Comparison of ENCODE assay signal across 1 cellular context in genomic region chr11:62839050-62840015, GRCh38.
A peak's percentile ranks its signal among the peaks of the same experiment; 100 is the strongest.
TF ChIP-seq lines count a peak whose summit lies in the region.

WDR74 (minus strand) TSS chr11:62839590; CDS start chr11:62839570, 20 bp downstream.

TF ChIP-seq in WTC11, 78 proteins besides CTCF, POLR2A, EP300 and RAD21 (continued from another document):
- TF ChIP-seq MLX (CRISPR knock-in tag; IDR thresholded peaks at IDR 0.05) (no peak), MAX (CRISPR knock-in tag; IDR thresholded peaks at IDR 0.05) (peak; percentile 95), ATF6 (CRISPR knock-in tag; IDR thresholded peaks at IDR 0.05) (no peak), SMAD4 (CRISPR knock-in tag; IDR thresholded peaks at IDR 0.05) (peak; percentile 76; the same call in 1 of the 2 replicates), ZNF232 (CRISPR knock-in tag; IDR thresholded peaks at IDR 0.05) (peak; percentile 82; the same call in 1 of the 2 replicates), TEAD1 (CRISPR knock-in tag; IDR thresholded peaks at IDR 0.05) (peak; percentile 93), KAT7 (CRISPR knock-in tag; IDR thresholded peaks at IDR 0.05; ENCODE audit: borderline replicate concordance) (0 out of 2 replicates have a peak, but pooled peaks have one; percentile 69), SP1 (CRISPR knock-in tag; conservative IDR thresholded peaks at IDR 0.05) (peak; percentile 87), FOXP4 (CRISPR knock-in tag; IDR thresholded peaks at IDR 0.05) (peak; percentile 57; the same call in 1 of the 2 replicates), ATF3 (CRISPR knock-in tag; conservative IDR thresholded peaks at IDR 0.05) (no peak), E2F5 (CRISPR knock-in tag; IDR thresholded peaks at IDR 0.05) (0 out of 2 replicates have a peak, but pooled peaks have one; percentile 29), HMGXB4 (CRISPR knock-in tag; IDR thresholded peaks at IDR 0.05) (peak; percentile 87), PRDM15 (CRISPR knock-in tag; IDR thresholded peaks at IDR 0.05) (no peak), ARID4B (CRISPR knock-in tag; IDR thresholded peaks at IDR 0.05; ENCODE audit: borderline replicate concordance) (peak; percentile 95; the same call in 1 of the 2 replicates), TEAD4 (CRISPR knock-in tag; IDR thresholded peaks at IDR 0.05) (0 out of 2 replicates have a peak, but pooled peaks have one; percentile 59), ZNF423 (CRISPR knock-in tag; IDR thresholded peaks at IDR 0.05) (no peak), ESRRA (CRISPR knock-in tag; IDR thresholded peaks at IDR 0.05; ENCODE audit: borderline replicate concordance) (no peak), ZNF219 (CRISPR knock-in tag; IDR thresholded peaks at IDR 0.05; ENCODE audit: borderline replicate concordance) (no peak), ETV6 (CRISPR knock-in tag; IDR thresholded peaks at IDR 0.05) (peak; percentile 93), USF1 (CRISPR knock-in tag; IDR thresholded peaks at IDR 0.05) (peak; percentile 47; the same call in 1 of the 2 replicates), SMAD3 (CRISPR knock-in tag; IDR thresholded peaks at IDR 0.05; ENCODE audit: borderline replicate concordance) (no peak), NFE2L1 (CRISPR knock-in tag; IDR thresholded peaks at IDR 0.05) (peak; percentile 89; the same call in 1 of the 2 replicates), ZNF263 (CRISPR knock-in tag; IDR thresholded peaks at IDR 0.05; ENCODE audit: low read depth) (no peak), FOXJ3 (CRISPR knock-in tag; IDR thresholded peaks at IDR 0.05; ENCODE audit: borderline replicate concordance) (no peak), PREB (CRISPR knock-in tag; IDR thresholded peaks at IDR 0.05; ENCODE audit: borderline replicate concordance) (no peak), E2F1 (CRISPR knock-in tag; IDR thresholded peaks at IDR 0.05) (peak; percentile 54; the same call in 1 of the 2 replicates), MYBL2 (CRISPR knock-in tag; IDR thresholded peaks at IDR 0.05) (peak; percentile 88)
TF ChIP-seq in WTC11: peak in this region for 26.
